Comparison of ENCODE assay signal across 1 cellular context in the genomic region with DNA sequence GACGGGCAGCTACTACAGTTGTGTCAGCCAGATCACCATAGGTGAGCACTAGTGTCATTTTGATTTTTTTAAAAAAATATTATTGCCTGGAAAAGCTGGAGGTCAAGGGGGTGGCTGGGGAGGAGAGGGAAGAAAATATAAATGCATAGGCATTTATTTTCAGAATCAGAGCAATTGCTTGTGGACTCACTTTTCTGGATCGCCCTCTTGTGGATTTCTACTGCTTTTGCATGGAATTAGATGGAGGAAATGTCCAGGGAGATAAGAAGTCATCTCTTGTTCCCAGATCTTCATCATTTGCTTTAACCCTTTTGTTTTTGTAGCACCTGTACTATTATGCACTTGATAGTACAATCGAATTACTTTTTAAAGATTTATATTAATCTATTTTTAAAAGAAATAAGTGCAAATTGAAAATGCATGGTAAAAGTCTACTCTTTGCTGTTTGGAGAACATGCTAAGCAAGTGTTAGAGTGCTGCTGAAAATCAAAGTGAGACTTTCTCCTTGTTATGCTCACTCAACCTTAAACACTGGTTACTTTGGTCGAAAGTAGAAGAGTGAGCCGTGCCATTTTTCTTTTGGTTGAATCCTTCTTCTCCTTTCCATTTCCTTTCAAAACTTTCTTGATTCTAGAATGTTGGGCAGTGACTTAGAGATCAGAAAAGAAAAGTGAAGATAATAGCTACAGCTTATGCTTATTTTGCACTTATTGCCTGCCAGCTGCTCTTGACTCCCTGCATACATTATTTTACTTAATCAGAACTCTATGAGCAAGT.
TF ChIP-seq lines count a peak whose summit lies in the region.

No MANE protein-coding gene starts in this region.

TF ChIP-seq in H1, 55 proteins besides CTCF, POLR2A, EP300 and RAD21 (continued from another document):
- TF ChIP-seq, protein P1, sequence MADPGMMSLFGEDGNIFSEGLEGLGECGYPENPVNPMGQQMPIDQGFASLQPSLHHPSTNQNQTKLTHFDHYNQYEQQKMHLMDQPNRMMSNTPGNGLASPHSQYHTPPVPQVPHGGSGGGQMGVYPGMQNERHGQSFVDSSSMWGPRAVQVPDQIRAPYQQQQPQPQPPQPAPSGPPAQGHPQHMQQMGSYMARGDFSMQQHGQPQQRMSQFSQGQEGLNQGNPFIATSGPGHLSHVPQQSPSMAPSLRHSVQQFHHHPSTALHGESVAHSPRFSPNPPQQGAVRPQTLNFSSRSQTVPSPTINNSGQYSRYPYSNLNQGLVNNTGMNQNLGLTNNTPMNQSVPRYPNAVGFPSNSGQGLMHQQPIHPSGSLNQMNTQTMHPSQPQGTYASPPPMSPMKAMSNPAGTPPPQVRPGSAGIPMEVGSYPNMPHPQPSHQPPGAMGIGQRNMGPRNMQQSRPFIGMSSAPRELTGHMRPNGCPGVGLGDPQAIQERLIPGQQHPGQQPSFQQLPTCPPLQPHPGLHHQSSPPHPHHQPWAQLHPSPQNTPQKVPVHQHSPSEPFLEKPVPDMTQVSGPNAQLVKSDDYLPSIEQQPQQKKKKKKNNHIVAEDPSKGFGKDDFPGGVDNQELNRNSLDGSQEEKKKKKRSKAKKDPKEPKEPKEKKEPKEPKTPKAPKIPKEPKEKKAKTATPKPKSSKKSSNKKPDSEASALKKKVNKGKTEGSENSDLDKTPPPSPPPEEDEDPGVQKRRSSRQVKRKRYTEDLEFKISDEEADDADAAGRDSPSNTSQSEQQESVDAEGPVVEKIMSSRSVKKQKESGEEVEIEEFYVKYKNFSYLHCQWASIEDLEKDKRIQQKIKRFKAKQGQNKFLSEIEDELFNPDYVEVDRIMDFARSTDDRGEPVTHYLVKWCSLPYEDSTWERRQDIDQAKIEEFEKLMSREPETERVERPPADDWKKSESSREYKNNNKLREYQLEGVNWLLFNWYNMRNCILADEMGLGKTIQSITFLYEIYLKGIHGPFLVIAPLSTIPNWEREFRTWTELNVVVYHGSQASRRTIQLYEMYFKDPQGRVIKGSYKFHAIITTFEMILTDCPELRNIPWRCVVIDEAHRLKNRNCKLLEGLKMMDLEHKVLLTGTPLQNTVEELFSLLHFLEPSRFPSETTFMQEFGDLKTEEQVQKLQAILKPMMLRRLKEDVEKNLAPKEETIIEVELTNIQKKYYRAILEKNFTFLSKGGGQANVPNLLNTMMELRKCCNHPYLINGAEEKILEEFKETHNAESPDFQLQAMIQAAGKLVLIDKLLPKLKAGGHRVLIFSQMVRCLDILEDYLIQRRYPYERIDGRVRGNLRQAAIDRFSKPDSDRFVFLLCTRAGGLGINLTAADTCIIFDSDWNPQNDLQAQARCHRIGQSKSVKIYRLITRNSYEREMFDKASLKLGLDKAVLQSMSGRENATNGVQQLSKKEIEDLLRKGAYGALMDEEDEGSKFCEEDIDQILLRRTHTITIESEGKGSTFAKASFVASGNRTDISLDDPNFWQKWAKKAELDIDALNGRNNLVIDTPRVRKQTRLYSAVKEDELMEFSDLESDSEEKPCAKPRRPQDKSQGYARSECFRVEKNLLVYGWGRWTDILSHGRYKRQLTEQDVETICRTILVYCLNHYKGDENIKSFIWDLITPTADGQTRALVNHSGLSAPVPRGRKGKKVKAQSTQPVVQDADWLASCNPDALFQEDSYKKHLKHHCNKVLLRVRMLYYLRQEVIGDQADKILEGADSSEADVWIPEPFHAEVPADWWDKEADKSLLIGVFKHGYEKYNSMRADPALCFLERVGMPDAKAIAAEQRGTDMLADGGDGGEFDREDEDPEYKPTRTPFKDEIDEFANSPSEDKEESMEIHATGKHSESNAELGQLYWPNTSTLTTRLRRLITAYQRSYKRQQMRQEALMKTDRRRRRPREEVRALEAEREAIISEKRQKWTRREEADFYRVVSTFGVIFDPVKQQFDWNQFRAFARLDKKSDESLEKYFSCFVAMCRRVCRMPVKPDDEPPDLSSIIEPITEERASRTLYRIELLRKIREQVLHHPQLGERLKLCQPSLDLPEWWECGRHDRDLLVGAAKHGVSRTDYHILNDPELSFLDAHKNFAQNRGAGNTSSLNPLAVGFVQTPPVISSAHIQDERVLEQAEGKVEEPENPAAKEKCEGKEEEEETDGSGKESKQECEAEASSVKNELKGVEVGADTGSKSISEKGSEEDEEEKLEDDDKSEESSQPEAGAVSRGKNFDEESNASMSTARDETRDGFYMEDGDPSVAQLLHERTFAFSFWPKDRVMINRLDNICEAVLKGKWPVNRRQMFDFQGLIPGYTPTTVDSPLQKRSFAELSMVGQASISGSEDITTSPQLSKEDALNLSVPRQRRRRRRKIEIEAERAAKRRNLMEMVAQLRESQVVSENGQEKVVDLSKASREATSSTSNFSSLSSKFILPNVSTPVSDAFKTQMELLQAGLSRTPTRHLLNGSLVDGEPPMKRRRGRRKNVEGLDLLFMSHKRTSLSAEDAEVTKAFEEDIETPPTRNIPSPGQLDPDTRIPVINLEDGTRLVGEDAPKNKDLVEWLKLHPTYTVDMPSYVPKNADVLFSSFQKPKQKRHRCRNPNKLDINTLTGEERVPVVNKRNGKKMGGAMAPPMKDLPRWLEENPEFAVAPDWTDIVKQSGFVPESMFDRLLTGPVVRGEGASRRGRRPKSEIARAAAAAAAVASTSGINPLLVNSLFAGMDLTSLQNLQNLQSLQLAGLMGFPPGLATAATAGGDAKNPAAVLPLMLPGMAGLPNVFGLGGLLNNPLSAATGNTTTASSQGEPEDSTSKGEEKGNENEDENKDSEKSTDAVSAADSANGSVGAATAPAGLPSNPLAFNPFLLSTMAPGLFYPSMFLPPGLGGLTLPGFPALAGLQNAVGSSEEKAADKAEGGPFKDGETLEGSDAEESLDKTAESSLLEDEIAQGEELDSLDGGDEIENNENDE (IDR thresholded peaks at IDR 0.05; ENCODE audit: insufficient replicate concordance, low read length): no peak
